21 cellular contexts compared by ENCODE assay signal in genomic region chr2:11985817-11986566, GRCh38.
DNase-seq lines count a peak whose midpoint lies in the region; ATAC-seq and TF ChIP-seq lines count a peak whose summit lies in the region.
"Had no signal": no experiment of that assay in that cellular context is flagged by ENCODE, and none has a peak within 500 bp of the region (broad histone marks: within the 10 kb centered on the region; RNA-seq: fewer than 3 reads in every experiment).

No MANE protein-coding gene starts in this region.

- H3K27ac ChIP-seq in GM23338 (ENCODE audit: low read depth): no peak overlapping the region
- H3K27ac ChIP-seq: SJCRH30 had no signal

- ATAC-seq in GM23338: no peak; the same call in 2 of the 3 replicates
- ATAC-seq in esophagus mucosa: peak; percentile 69
- ATAC-seq: PC-3, Right ventricle myocardium inferior had no signal

- H3K4me3 Mint-ChIP-seq in GM23338: no peak overlapping the region
- H3K4me3 Mint-ChIP-seq: CD4-positive, alpha-beta memory T cell had no signal

- peaks cover 15% of the 10 kb centered on the region for H3K9me2 ChIP-seq in GM23338 (ENCODE audit: insufficient read depth)

- H3K27me3 ChIP-seq in GM23338 (ENCODE audit: insufficient read depth): no peaks in the 10 kb centered on the region
- H3K27me3 ChIP-seq: SJCRH30 had no signal

- H3K79me2 ChIP-seq in GM23338 (replicated peaks; ENCODE audit: insufficient read depth): no peaks in the 10 kb centered on the region

- H3K27ac Mint-ChIP-seq in GM23338: no peak overlapping the region
- H3K27ac Mint-ChIP-seq: CD4-positive, alpha-beta memory T cell had no signal

- no peaks in the 10 kb centered on the region for H3K4me1 ChIP-seq in GM23338 (ENCODE audit: insufficient read depth)

- no peaks in the 10 kb centered on the region for H3K36me3 Mint-ChIP-seq in GM23338 (ENCODE audit: low read depth)

- no peaks in the 10 kb centered on the region for H3F3A ChIP-seq in GM23338 (replicated peaks; ENCODE audit: low read depth)

- peaks cover 12% of the 10 kb centered on the region; the same call in 2 of the 3 replicates for H3K4me1 Mint-ChIP-seq in GM23338
- H3K4me1 Mint-ChIP-seq: CD4-positive, alpha-beta memory T cell had no signal

- no peak for TF ChIP-seq CTCF in GM23338 (conservative IDR thresholded peaks at IDR 0.05; ENCODE audit: low read depth in 2 of 2)

- H3K4me2 ChIP-seq in GM23338: no peak overlapping the region

- no peak for TF ChIP-seq RAD21 in Ishikawa (IDR thresholded peaks at IDR 0.05; ENCODE audit: low read depth)

- no peaks in the 10 kb centered on the region for H3K27me3 Mint-ChIP-seq in GM23338 (ENCODE audit: insufficient read depth, low read depth, poor library complexity)

- H3K4me3 ChIP-seq in GM23338: no peak overlapping the region
- H3K4me3 ChIP-seq: SJCRH30 had no signal

- DNase-seq in GM23338 (ENCODE audit: low spot score) (peak; percentile 18), islet precursor cell (peak; percentile 58), OCI-M1 (lab: John Stamatoyannopoulos, UW) (no peak), NAMALWA (ENCODE audit: low spot score) (no peak), AG20443 (ENCODE audit: low spot score) (no peak)
- DNase-seq in activated CD8-positive, alpha-beta memory T cell treated with anti-CD3 and anti-CD28 coated beads, Interleukin-2, amount 50 U/mL, for 48 hours: no peak
- DNase-seq: C1 segment of cervical spinal cord; CD4-positive, alpha-beta memory T cell; COR-L47; GDM1; Kasumi-1; MV-4-11; NCI-H2029; NCI-H446; NCI-H524 treated with DMSO at 0.1 percent for 48 hours; NCI-H774; PC-3; SJCRH30 had no signal

- H3K36me3 ChIP-seq in GM23338 (ENCODE audit: insufficient read depth): no peaks in the 10 kb centered on the region
- H3K36me3 ChIP-seq: SJCRH30 had no signal

- H4K20me1 ChIP-seq in GM23338 (replicated peaks; ENCODE audit: insufficient read depth): no peaks in the 10 kb centered on the region

- TF ChIP-seq EP300 in Ishikawa (IDR thresholded peaks at IDR 0.05; ENCODE audit: borderline replicate concordance): no peak

- peak overlapping the region; percentile 74; the same call in 1 of the 2 replicates for H2AFZ ChIP-seq in GM23338

- no peaks in the 10 kb centered on the region; the same call in 2 of the 3 replicates for H3K9me3 Mint-ChIP-seq in GM23338

TF ChIP-seq in Ishikawa, 13 proteins besides CTCF, POLR2A, EP300 and RAD21:
- TF ChIP-seq CEBPB (IDR thresholded peaks at IDR 0.05) (no peak), TEAD4 (IDR thresholded peaks at IDR 0.05) (peak; percentile 47; the same call in 1 of the 2 replicates), CREB1 (IDR thresholded peaks at IDR 0.05; ENCODE audit: low read depth) (no peak)

Comparison
In these comparisons a context has a peak if more than half of its experiments do, and no peak if none do; other contexts are left out.
1. DNase-seq: peak in GM23338 (single experiment) and islet precursor cell (single experiment); none in OCI-M1 (single experiment), NAMALWA (single experiment), activated CD8-positive, alpha-beta memory T cell treated with anti-CD3 and anti-CD28 coated beads, Interleukin-2, amount 50 U/mL, for 48 hours (single experiment) and AG20443 (single experiment).